10 cellular contexts compared by ENCODE assay signal in genomic region chr17:48816438-48816773, GRCh38. TPM values are rescaled to one million over a fixed set of nuclear protein-coding genes. Genes with fewer than 3 reads are reported as not detected.
DNase-seq lines count a peak whose midpoint lies in the region; TF ChIP-seq lines count a peak whose summit lies in the region.
"Had no signal": no experiment of that assay in that cellular context is flagged by ENCODE, and none has a peak within 500 bp of the region (broad histone marks: within the 10 kb centered on the region; RNA-seq: fewer than 3 reads in every experiment).

No MANE protein-coding gene starts in this region.

- no peak overlapping the region for H2AK5ac ChIP-seq in H9 (ENCODE audit: insufficient read length, low read length)

- no peak overlapping the region for H3K14ac ChIP-seq in H9 (ENCODE audit: insufficient read depth, low read length)

- no peak overlapping the region for H2AFZ ChIP-seq in H9 (ENCODE audit: low read length)
- H2AFZ ChIP-seq in fibroblast of lung (ENCODE audit: low read length), result no peak overlapping the region

- no peaks in the 10 kb centered on the region for H3K27me3 ChIP-seq in H9 (ENCODE audit: insufficient read depth, low read length)
- H3K27me3 ChIP-seq in Peyer's patch, result no peaks in the 10 kb centered on the region
- H3K27me3 ChIP-seq in fibroblast of lung (ENCODE audit: control insufficient read depth, insufficient read depth, low read length), result peaks cover 20% of the 10 kb centered on the region
- peaks cover 7 to 50% (median 46%) of the 10 kb centered on the region in 3 donors for H3K27me3 ChIP-seq in sigmoid colon

- no peak overlapping the region for H2BK20ac ChIP-seq in H9 (ENCODE audit: low read depth, low read length, poor library complexity, severe bottlenecking)

- no peak overlapping the region for H2BK15ac ChIP-seq in H9 (ENCODE audit: low read depth, low read length)

- no peak overlapping the region for H3T11ph ChIP-seq in H9 (ENCODE audit: low read length)

- no peaks in the 10 kb centered on the region for H3K79me2 ChIP-seq in H9 (ENCODE audit: insufficient read depth, low read length)
- H3K79me2 ChIP-seq in fibroblast of lung (ENCODE audit: control insufficient read depth, insufficient read depth, low read length), result no peaks in the 10 kb centered on the region

- no peak overlapping the region for H3K56ac ChIP-seq in H9 (ENCODE audit: insufficient read length, low read depth, low read length)

- peak overlapping the region; percentile 53 for H3K4me2 ChIP-seq in H9 (ENCODE audit: insufficient read depth, insufficient read length, low read length)
- H3K4me2 ChIP-seq in fibroblast of lung (ENCODE audit: extremely low read depth, insufficient read depth, low read length), result peak overlapping the region; percentile 62

- no peak overlapping the region for H2BK120ac ChIP-seq in H9 (ENCODE audit: low read depth, low read length, poor library complexity, severe bottlenecking)

- H4K8ac ChIP-seq in H9 (replicated peaks; ENCODE audit: insufficient read length, low read depth, low read length), result no peak overlapping the region

- no peak overlapping the region for H2BK12ac ChIP-seq in H9 (ENCODE audit: insufficient read length, low read depth, low read length)

- intact Hi-C loops in sigmoid colon (cut with DNase I), result no loop called here

- no peak for TF ChIP-seq POLR2A in Peyer's patch (IDR thresholded peaks at IDR 0.05)
- no peak for TF ChIP-seq POLR2A in sigmoid colon (IDR thresholded peaks at IDR 0.05)

- H3K4me1 Mint-ChIP-seq in H9, result peaks cover 29 to 43% of the 10 kb centered on the region in 2 experiments

- H3K36me3 ChIP-seq in Peyer's patch, result no peaks in the 10 kb centered on the region
- H3K36me3 ChIP-seq in fibroblast of lung (ENCODE audit: control insufficient read depth, insufficient read depth, low read length), result no peaks in the 10 kb centered on the region
- no peaks in the 10 kb centered on the region for H3K36me3 ChIP-seq in sigmoid colon

- peaks cover 0 to 2% (median 0%) of the 10 kb centered on the region in 3 experiments; a peak in 1 of 7 replicates for H3K36me3 Mint-ChIP-seq in H9 (ENCODE audit: insufficient read depth in 1 of 3, low read depth in 3 of 3)

- H3K79me1 ChIP-seq in H9 (ENCODE audit: insufficient read depth, low read depth, low read length, poor library complexity, severe bottlenecking), result no peaks in the 10 kb centered on the region

- H3K4ac ChIP-seq in H9 (ENCODE audit: low read depth, low read length), result no peak overlapping the region

- H3K9ac ChIP-seq in H9 (ENCODE audit: extremely low read depth, insufficient read length, low read length) (peak overlapping the region; percentile 17), fibroblast of lung (ENCODE audit: insufficient read depth, low read length) (no peak overlapping the region)

- no peak for DNase-seq in H9
- no peak for DNase-seq in Peyer's patch
- DNase-seq in fibroblast of lung (ENCODE audit: low read depth in 2 of 2), result no peak
- DNase-seq in sigmoid colon, result no peak
- no peak for DNase-seq in GDM1 (lab: John Stamatoyannopoulos, UW)
- no peak for DNase-seq in activated gamma-delta T cell treated with Interleukin-2 at 50 U/mL for 16 hours
- DNase-seq in DMS53 (lab: John Stamatoyannopoulos, UW), result no peak
- DNase-seq in SIG-M5 (lab: John Stamatoyannopoulos, UW), result no peak

- H3K9me3 Mint-ChIP-seq in H9, result no peaks in the 10 kb centered on the region

- peak overlapping the region; percentile 78 to 98 for H3K4me3 Mint-ChIP-seq in H9

- TF ChIP-seq EP300 in sigmoid colon (IDR thresholded peaks at IDR 0.05), result no peak

- peaks cover 27% of the 10 kb centered on the region for H3K27me3 Mint-ChIP-seq in H9 (ENCODE audit: low read depth)

- H4K20me1 ChIP-seq in H9 (ENCODE audit: control insufficient read depth, insufficient read depth, insufficient read length), result no peaks in the 10 kb centered on the region
- H4K20me1 ChIP-seq in fibroblast of lung (ENCODE audit: control insufficient read depth, extremely low read depth, insufficient read depth, low read length), result no peaks in the 10 kb centered on the region

- no CpG with 5 or more reads among the region's 7 CpGs for WGBS in H9 (ENCODE audit: extremely low coverage, insufficient read length, low lambda C conversion rate)
- WGBS in sigmoid colon, 2 donors, result 11 to 14% methylated on average over 7 of the region's 7 CpGs

- peak overlapping the region; percentile 7 to 56 (median 49) for H3K4me3 ChIP-seq in Peyer's patch
- peak overlapping the region in 2 of 4 experiments; percentile 25 to 46 for H3K4me3 ChIP-seq in fibroblast of lung (replicated peaks in 1 of 4; ENCODE audit: control extremely low read depth in 1 of 4, insufficient read depth in 1 of 4, low read depth in 3 of 4, low read length in 4 of 4)
- peak overlapping the region in 3 of 4 donors; percentile 38 to 43 (median 42) for H3K4me3 ChIP-seq in sigmoid colon

- no peaks in the 10 kb centered on the region for H3K23me2 ChIP-seq in H9 (ENCODE audit: insufficient read length, low read depth, low read length, poor library complexity, severe bottlenecking)

- H3K9me3 ChIP-seq in H9 (ENCODE audit: control insufficient read depth, low read depth, low read length), result no peaks in the 10 kb centered on the region
- no peaks in the 10 kb centered on the region for H3K9me3 ChIP-seq in Peyer's patch
- H3K9me3 ChIP-seq in fibroblast of lung (ENCODE audit: control insufficient read depth, insufficient read depth, low read depth, low read length), result no peaks in the 10 kb centered on the region
- H3K9me3 ChIP-seq in sigmoid colon, result no peaks in the 10 kb centered on the region

- H3K4me1 ChIP-seq in H9 (ENCODE audit: insufficient read depth, low read length), result peaks cover 9% of the 10 kb centered on the region
- peaks cover 0 to 24% (median 7%) of the 10 kb centered on the region in 4 donors for H3K4me1 ChIP-seq in Peyer's patch
- H3K4me1 ChIP-seq in fibroblast of lung (ENCODE audit: control insufficient read depth, extremely low read depth, insufficient read depth, low read length), result no peaks in the 10 kb centered on the region
- peaks cover 0 to 17% (median 13%) of the 10 kb centered on the region in 4 donors for H3K4me1 ChIP-seq in sigmoid colon

- H2BK5ac ChIP-seq in H9 (ENCODE audit: insufficient read length, low read length), result no peak overlapping the region

- H3K23ac ChIP-seq in H9 (ENCODE audit: insufficient read length, low read depth, low read length), result no peak overlapping the region

- H4K91ac ChIP-seq in H9 (ENCODE audit: insufficient read length, low read depth, low read length), result no peak overlapping the region

- H3K18ac ChIP-seq in H9 (ENCODE audit: insufficient read length, low read depth, low read length), result no peak overlapping the region

- TF ChIP-seq CTCF in H9 (conservative IDR thresholded peaks at IDR 0.05), result no peak
- TF ChIP-seq CTCF in Peyer's patch (IDR thresholded peaks at IDR 0.05), result no peak
- TF ChIP-seq CTCF in fibroblast of lung (conservative IDR thresholded peaks at IDR 0.05 in 1 of 2, IDR thresholded peaks at IDR 0.05 in 1 of 2; ENCODE audit: low read depth in 1 of 2, low read length in 2 of 2), result no peak
- TF ChIP-seq CTCF in sigmoid colon (IDR thresholded peaks at IDR 0.05), result no peak

- H3K27ac ChIP-seq in H9 (ENCODE audit: insufficient read length, low read depth, low read length) (no peak overlapping the region), Peyer's patch (peak overlapping the region in 1 of 4 donors; percentile 4), fibroblast of lung (ENCODE audit: insufficient read depth, low read length) (no peak overlapping the region), sigmoid colon (no peak overlapping the region)
- H3K27ac ChIP-seq: HL-60 had no signal

- no peak overlapping the region for H4K5ac ChIP-seq in H9 (ENCODE audit: insufficient read length, low read depth, low read length)

- H3K27ac Mint-ChIP-seq in H9, result peak overlapping the region in 2 of 3 experiments; percentile 13 to 72; a peak in 2 of 7 replicates

RNA-seq across cellular contexts. Expression of gene TTLL6, which starts 0.6 kb away (rescaled TPM):
- 1.1 and 2.4 TPM in 2 replicates for total RNA-seq in H9 (2021)
- 1 to 10 TPM in 3 of 4 donors, not detected in 1; 1.1 to 7.5 (median 1.5) TPM for total RNA-seq in Peyer's patch
- under 0.01 and 0.17 TPM in 2 replicates for total RNA-seq in fibroblast of lung
- not detected in 2 replicates for polyA plus RNA-seq in fibroblast of lung
- 0.23 TPM in 1 of 2 replicates, not detected in the other for polyA plus RNA-seq in fibroblast of lung (2012)
- polyA minus RNA-seq in fibroblast of lung (ENCODE audit: low replicate concordance), result not detected in 2 replicates
- total RNA-seq in sigmoid colon, result under 1 TPM in 2 of 4 donors, not detected in 2; under 0.01 to 0.16 TPM
- 10 to 100 TPM in 1 of 3 donors, 1 to 10 TPM in 2; 3.5 to 10.5 (median 4.2) TPM for polyA plus RNA-seq in sigmoid colon
- total RNA-seq: T-helper 1 cell treated with Interleukin-12 subunit alpha and Interleukin-12 subunit beta and Interleukin-4 antibody, amounts not matched to agents 30 ng/mL and 1 ng/mL, for 36 hours had no signal

RNA-seq across cellular contexts. Expression of gene CALCOCO2, which starts 14.4 kb away (rescaled TPM):
- total RNA-seq in H9 (2021) (19.1 and 23.1 TPM in 2 replicates), Peyer's patch (100 to 1,000 TPM; 124 to 334 (median 163) TPM), fibroblast of lung (50.1 and 65.1 TPM in 2 replicates), sigmoid colon (100 to 1,000 TPM; 130 to 198 (median 146) TPM)
- polyA plus RNA-seq in fibroblast of lung (85.2 and 164 TPM in 2 replicates), sigmoid colon (100 to 1,000 TPM in 1 of 3 donors, 10 to 100 TPM in 2; 90.4 to 103 (median 91.9) TPM)
- polyA plus RNA-seq in fibroblast of lung (2012), result 58.3 and 94.0 TPM in 2 replicates
- polyA minus RNA-seq in fibroblast of lung (ENCODE audit: low replicate concordance), result 72.5 and 98.4 TPM in 2 replicates
